In the genomic region with DNA sequence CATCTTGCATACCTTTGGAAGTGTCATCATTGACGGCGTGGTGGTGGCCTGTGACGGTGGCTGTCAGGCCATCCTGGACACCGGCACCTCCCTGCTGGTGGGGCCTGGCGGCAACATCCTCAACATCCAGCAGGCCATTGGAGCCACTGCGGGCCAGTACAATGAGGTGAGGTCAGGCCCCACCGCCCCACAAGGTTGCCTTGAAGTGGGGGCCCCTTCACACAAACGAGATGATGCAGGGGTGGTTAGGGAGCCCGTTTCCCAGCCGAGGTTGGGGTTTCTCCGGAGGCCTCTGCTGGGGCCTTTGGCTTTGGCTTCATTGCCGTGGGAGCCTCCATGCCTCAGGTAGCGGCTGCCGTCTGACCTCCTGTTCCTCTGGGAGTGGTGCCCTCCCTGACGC, we compare ENCODE assay signal across 1 cellular context.
TF ChIP-seq lines count a peak whose summit lies in the region.

No MANE protein-coding gene starts in this region.

TF ChIP-seq in H1, 55 proteins besides CTCF, POLR2A, EP300 and RAD21 (continued from another document):
- no peak for TF ChIP-seq SUZ12 (IDR thresholded peaks at IDR 0.05; ENCODE audit: low read length)
- no peak for TF ChIP-seq YY1 (IDR thresholded peaks at IDR 0.05; ENCODE audit: low read depth, low read length)
- TF ChIP-seq CBX5 (IDR thresholded peaks at IDR 0.05; ENCODE audit: low read depth, low read length), result no peak
- no peak for TF ChIP-seq KDM1A (IDR thresholded peaks at IDR 0.05; ENCODE audit: borderline replicate concordance, low read length)
- no peak for TF ChIP-seq HDAC2 (IDR thresholded peaks at IDR 0.05; ENCODE audit: borderline replicate concordance in 1 of 2, low read depth in 2 of 2, low read length in 2 of 2)
- no peak for TF ChIP-seq TBP (IDR thresholded peaks at IDR 0.05; ENCODE audit: low read depth, low read length)
- TF ChIP-seq JUN (IDR thresholded peaks at IDR 0.05; ENCODE audit: low read depth, low read length), result no peak
